Comparison of ENCODE assay signal across 11 cellular contexts in genomic region chr12:75553398-75553797, GRCh38. TPM values are rescaled to one million over a fixed set of nuclear protein-coding genes. Genes with fewer than 3 reads are reported as not detected.
A peak's percentile ranks its signal among the peaks of the same experiment; 100 is the strongest.
DNase-seq lines count a peak whose midpoint lies in the region; ATAC-seq and TF ChIP-seq lines count a peak whose summit lies in the region.
"Had no signal": no experiment of that assay in that cellular context is flagged by ENCODE, and none has a peak within 500 bp of the region (broad histone marks: within the 10 kb centered on the region; RNA-seq: fewer than 3 reads in every experiment).

No MANE protein-coding gene starts in this region.

- DNase-seq in Right ventricle myocardium inferior (ENCODE audit: missing footprints) (no peak), cardiac septum (ENCODE audit: low spot score) (no peak), left ventricle myocardium superior (no peak), NCI-H2227 treated with DMSO at 0.1 percent for 48 hours (lab: John Stamatoyannopoulos, UW) (no peak), RPMI8226 (no peak), amygdala (lab: John Stamatoyannopoulos, UW) (no peak)
- DNase-seq: effector memory CD4-positive, alpha-beta T cell; NCI-H446 treated with DMSO at 0.1 percent for 48 hours had no signal

- ATAC-seq in Right ventricle myocardium inferior (peak; percentile 86), SK-N-SH treated with all-trans-retinoic acid at 6 μM for 48 hours (peak; percentile 45), left ventricle myocardium superior (peak; percentile 93), GM21786 (IDR thresholded peaks at IDR 0.05; ENCODE audit: unreplicated experiment) (no peak)
- ATAC-seq: activated naive CD4-positive, alpha-beta T cell treated with anti-CD3 and anti-CD28 coated beads, Interleukin-2, amount 50 U/mL, for 72 hours had no signal

- intact Hi-C loops in Right ventricle myocardium inferior (cut with DNase I) (loop anchor here (10.0 kb wide), 1 partner anchor 481 kb away; the partner anchor contains the start of gene PHLDA1), cardiac septum (cut with DNase I) (loop anchor here (5.0 kb wide), 2 partner anchors 154 to 389 kb away; no protein-coding TSS in a partner anchor), left ventricle myocardium superior (cut with micrococcal nuclease) (no loop called here)

TF ChIP-seq in SK-N-SH treated with all-trans-retinoic acid at 6 μM for 48 hours, 23 proteins besides CTCF, POLR2A, EP300 and RAD21:
- TF ChIP-seq ISL1 (CRISPR knock-in tag; IDR thresholded peaks at IDR 0.05) (no peak; the same call in 1 of the 2 replicates), ZC3H10 (CRISPR knock-in tag; IDR thresholded peaks at IDR 0.05) (no peak), ZNF8 (CRISPR knock-in tag; IDR thresholded peaks at IDR 0.05) (no peak), ZNF70 (CRISPR knock-in tag; IDR thresholded peaks at IDR 0.05) (no peak), ZNF565 (CRISPR knock-in tag; conservative IDR thresholded peaks at IDR 0.05; ENCODE audit: low read depth) (no peak), OSR1 (CRISPR knock-in tag; IDR thresholded peaks at IDR 0.05) (no peak), GLIS3 (CRISPR knock-in tag; IDR thresholded peaks at IDR 0.05) (no peak), TOX (CRISPR knock-in tag; IDR thresholded peaks at IDR 0.05; ENCODE audit: borderline replicate concordance) (no peak), CREB5 (CRISPR knock-in tag; IDR thresholded peaks at IDR 0.05; ENCODE audit: low read depth) (no peak), ZFP3 (CRISPR knock-in tag; IDR thresholded peaks at IDR 0.05) (no peak), ARNTL (CRISPR knock-in tag; IDR thresholded peaks at IDR 0.05; ENCODE audit: borderline replicate concordance, low read depth) (no peak), CSRNP3 (CRISPR knock-in tag; IDR thresholded peaks at IDR 0.05) (no peak)
- TF ChIP-seq, protein P1, sequence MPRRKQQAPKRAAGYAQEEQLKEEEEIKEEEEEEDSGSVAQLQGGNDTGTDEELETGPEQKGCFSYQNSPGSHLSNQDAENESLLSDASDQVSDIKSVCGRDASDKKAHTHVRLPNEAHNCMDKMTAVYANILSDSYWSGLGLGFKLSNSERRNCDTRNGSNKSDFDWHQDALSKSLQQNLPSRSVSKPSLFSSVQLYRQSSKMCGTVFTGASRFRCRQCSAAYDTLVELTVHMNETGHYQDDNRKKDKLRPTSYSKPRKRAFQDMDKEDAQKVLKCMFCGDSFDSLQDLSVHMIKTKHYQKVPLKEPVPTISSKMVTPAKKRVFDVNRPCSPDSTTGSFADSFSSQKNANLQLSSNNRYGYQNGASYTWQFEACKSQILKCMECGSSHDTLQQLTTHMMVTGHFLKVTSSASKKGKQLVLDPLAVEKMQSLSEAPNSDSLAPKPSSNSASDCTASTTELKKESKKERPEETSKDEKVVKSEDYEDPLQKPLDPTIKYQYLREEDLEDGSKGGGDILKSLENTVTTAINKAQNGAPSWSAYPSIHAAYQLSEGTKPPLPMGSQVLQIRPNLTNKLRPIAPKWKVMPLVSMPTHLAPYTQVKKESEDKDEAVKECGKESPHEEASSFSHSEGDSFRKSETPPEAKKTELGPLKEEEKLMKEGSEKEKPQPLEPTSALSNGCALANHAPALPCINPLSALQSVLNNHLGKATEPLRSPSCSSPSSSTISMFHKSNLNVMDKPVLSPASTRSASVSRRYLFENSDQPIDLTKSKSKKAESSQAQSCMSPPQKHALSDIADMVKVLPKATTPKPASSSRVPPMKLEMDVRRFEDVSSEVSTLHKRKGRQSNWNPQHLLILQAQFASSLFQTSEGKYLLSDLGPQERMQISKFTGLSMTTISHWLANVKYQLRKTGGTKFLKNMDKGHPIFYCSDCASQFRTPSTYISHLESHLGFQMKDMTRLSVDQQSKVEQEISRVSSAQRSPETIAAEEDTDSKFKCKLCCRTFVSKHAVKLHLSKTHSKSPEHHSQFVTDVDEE (CRISPR knock-in tag; IDR thresholded peaks at IDR 0.05): no peak
- TF ChIP-seq, protein P2, sequence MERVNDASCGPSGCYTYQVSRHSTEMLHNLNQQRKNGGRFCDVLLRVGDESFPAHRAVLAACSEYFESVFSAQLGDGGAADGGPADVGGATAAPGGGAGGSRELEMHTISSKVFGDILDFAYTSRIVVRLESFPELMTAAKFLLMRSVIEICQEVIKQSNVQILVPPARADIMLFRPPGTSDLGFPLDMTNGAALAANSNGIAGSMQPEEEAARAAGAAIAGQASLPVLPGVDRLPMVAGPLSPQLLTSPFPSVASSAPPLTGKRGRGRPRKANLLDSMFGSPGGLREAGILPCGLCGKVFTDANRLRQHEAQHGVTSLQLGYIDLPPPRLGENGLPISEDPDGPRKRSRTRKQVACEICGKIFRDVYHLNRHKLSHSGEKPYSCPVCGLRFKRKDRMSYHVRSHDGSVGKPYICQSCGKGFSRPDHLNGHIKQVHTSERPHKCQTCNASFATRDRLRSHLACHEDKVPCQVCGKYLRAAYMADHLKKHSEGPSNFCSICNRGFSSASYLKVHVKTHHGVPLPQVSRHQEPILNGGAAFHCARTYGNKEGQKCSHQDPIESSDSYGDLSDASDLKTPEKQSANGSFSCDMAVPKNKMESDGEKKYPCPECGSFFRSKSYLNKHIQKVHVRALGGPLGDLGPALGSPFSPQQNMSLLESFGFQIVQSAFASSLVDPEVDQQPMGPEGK (CRISPR knock-in tag; IDR thresholded peaks at IDR 0.05; ENCODE audit: borderline replicate concordance): no peak

RNA-seq across cellular contexts. Expression of gene KRR1, which starts 42.0 kb away (rescaled TPM):
- total RNA-seq in Right ventricle myocardium inferior: 31.1 TPM
- 38.1 TPM for total RNA-seq in cardiac septum
- total RNA-seq in left ventricle myocardium superior: 29.7 TPM
